ENCODE assay signal across 1 cellular context in the genomic region with DNA sequence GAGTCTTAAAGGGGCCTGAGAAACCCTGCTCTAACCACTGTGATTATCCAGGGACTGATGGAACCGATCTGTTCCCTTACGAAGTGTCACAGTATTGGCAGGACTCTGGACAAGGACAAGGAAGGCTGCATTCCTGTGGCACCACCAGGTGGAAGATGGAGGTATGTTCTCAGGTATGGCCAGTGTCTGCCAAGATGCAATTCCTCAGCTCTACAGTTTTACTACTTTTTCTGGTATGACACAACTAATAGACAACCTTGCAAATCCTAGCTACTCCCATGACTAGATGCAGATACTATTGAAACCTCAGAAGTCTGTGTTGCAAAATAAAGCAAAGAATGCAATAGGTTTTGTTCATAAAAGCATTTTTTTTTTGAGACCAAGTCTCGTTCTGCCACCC.
TF ChIP-seq lines count a peak whose summit lies in the region.

No MANE protein-coding gene starts in this region.

TF ChIP-seq in GM23338, 12 proteins besides CTCF, POLR2A, EP300 and RAD21 (continued from another document):
- TF ChIP-seq, protein P1, sequence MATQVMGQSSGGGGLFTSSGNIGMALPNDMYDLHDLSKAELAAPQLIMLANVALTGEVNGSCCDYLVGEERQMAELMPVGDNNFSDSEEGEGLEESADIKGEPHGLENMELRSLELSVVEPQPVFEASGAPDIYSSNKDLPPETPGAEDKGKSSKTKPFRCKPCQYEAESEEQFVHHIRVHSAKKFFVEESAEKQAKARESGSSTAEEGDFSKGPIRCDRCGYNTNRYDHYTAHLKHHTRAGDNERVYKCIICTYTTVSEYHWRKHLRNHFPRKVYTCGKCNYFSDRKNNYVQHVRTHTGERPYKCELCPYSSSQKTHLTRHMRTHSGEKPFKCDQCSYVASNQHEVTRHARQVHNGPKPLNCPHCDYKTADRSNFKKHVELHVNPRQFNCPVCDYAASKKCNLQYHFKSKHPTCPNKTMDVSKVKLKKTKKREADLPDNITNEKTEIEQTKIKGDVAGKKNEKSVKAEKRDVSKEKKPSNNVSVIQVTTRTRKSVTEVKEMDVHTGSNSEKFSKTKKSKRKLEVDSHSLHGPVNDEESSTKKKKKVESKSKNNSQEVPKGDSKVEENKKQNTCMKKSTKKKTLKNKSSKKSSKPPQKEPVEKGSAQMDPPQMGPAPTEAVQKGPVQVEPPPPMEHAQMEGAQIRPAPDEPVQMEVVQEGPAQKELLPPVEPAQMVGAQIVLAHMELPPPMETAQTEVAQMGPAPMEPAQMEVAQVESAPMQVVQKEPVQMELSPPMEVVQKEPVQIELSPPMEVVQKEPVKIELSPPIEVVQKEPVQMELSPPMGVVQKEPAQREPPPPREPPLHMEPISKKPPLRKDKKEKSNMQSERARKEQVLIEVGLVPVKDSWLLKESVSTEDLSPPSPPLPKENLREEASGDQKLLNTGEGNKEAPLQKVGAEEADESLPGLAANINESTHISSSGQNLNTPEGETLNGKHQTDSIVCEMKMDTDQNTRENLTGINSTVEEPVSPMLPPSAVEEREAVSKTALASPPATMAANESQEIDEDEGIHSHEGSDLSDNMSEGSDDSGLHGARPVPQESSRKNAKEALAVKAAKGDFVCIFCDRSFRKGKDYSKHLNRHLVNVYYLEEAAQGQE (IDR thresholded peaks at IDR 0.05; ENCODE audit: unreplicated experiment), result no peak
- TF ChIP-seq, protein P2, sequence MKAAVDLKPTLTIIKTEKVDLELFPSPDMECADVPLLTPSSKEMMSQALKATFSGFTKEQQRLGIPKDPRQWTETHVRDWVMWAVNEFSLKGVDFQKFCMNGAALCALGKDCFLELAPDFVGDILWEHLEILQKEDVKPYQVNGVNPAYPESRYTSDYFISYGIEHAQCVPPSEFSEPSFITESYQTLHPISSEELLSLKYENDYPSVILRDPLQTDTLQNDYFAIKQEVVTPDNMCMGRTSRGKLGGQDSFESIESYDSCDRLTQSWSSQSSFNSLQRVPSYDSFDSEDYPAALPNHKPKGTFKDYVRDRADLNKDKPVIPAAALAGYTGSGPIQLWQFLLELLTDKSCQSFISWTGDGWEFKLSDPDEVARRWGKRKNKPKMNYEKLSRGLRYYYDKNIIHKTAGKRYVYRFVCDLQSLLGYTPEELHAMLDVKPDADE (IDR thresholded peaks at IDR 0.05), result no peak
- TF ChIP-seq NANOG (IDR thresholded peaks at IDR 0.05; ENCODE audit: borderline replicate concordance) (no peak), JUNB (IDR thresholded peaks at IDR 0.05; ENCODE audit: unreplicated experiment) (no peak), POLR2AphosphoS5 (IDR thresholded peaks at IDR 0.05; ENCODE audit: low read depth) (no peak), EZH2 (IDR thresholded peaks at IDR 0.05; ENCODE audit: low read depth, unreplicated experiment) (no peak), STAT1 (IDR thresholded peaks at IDR 0.05; ENCODE audit: unreplicated experiment) (no peak)
- TF ChIP-seq, protein P3, sequence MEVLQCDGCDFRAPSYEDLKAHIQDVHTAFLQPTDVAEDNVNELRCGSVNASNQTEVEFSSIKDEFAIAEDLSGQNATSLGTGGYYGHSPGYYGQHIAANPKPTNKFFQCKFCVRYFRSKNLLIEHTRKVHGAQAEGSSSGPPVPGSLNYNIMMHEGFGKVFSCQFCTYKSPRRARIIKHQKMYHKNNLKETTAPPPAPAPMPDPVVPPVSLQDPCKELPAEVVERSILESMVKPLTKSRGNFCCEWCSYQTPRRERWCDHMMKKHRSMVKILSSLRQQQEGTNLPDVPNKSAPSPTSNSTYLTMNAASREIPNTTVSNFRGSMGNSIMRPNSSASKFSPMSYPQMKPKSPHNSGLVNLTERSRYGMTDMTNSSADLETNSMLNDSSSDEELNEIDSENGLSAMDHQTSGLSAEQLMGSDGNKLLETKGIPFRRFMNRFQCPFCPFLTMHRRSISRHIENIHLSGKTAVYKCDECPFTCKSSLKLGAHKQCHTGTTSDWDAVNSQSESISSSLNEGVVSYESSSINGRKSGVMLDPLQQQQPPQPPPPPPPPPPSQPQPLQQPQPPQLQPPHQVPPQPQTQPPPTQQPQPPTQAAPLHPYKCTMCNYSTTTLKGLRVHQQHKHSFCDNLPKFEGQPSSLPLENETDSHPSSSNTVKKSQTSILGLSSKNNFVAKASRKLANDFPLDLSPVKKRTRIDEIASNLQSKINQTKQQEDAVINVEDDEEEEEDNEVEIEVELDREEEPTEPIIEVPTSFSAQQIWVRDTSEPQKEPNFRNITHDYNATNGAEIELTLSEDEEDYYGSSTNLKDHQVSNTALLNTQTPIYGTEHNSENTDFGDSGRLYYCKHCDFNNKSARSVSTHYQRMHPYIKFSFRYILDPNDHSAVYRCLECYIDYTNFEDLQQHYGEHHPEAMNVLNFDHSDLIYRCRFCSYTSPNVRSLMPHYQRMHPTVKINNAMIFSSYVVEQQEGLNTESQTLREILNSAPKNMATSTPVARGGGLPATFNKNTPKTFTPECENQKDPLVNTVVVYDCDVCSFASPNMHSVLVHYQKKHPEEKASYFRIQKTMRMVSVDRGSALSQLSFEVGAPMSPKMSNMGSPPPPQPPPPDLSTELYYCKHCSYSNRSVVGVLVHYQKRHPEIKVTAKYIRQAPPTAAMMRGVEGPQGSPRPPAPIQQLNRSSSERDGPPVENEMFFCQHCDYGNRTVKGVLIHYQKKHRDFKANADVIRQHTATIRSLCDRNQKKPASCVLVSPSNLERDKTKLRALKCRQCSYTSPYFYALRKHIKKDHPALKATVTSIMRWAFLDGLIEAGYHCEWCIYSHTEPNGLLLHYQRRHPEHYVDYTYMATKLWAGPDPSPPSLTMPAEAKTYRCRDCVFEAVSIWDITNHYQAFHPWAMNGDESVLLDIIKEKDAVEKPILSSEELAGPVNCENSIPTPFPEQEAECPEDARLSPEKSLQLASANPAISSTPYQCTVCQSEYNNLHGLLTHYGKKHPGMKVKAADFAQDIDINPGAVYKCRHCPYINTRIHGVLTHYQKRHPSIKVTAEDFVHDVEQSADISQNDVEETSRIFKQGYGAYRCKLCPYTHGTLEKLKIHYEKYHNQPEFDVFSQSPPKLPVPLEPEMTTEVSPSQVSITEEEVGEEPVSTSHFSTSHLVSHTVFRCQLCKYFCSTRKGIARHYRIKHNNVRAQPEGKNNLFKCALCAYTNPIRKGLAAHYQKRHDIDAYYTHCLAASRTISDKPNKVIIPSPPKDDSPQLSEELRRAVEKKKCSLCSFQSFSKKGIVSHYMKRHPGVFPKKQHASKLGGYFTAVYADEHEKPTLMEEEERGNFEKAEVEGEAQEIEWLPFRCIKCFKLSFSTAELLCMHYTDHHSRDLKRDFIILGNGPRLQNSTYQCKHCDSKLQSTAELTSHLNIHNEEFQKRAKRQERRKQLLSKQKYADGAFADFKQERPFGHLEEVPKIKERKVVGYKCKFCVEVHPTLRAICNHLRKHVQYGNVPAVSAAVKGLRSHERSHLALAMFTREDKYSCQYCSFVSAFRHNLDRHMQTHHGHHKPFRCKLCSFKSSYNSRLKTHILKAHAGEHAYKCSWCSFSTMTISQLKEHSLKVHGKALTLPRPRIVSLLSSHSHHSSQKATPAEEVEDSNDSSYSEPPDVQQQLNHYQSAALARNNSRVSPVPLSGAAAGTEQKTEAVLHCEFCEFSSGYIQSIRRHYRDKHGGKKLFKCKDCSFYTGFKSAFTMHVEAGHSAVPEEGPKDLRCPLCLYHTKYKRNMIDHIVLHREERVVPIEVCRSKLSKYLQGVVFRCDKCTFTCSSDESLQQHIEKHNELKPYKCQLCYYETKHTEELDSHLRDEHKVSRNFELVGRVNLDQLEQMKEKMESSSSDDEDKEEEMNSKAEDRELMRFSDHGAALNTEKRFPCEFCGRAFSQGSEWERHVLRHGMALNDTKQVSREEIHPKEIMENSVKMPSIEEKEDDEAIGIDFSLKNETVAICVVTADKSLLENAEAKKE (CRISPR knock-in tag; IDR thresholded peaks at IDR 0.05), result no peak
